In the genomic region with DNA sequence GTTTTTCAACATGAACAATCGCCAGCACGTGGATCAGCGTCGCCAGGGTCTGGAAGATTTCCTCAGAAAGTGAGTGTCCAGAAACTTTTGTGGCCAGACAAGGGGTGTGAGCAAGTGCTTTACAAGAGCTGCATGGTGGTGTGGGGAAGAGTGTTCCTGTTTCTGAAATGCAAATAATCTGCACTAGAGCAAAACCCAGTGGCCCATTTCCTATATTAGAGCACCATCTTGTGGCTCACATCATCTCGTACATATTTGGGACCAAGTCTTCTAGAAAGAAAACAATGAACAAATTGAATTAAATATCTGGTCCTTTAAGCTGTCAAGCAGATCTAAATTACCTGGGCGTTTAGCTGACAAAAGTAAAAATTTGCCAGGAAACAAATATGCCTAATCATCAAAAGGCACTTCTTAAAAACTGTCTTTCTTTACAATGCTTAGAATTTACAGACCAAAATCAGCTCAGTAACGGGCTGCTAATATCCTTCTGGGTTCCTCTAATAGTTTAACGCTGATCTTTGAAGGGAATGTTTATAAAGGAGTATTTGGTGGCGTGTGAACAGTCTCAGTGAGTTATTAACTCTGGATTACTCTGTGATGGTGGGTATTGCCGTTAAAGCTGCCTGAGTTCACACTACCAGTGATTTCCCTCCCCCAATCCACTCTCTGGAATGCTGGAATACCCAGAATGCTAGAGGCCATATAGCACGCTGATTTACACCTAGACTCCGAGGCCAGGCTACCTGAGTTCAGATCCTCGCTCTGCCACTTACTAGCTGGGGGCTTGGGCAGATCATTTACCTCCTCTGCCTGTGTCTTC, we compare ENCODE assay signal across 8 cellular contexts.
DNase-seq lines count a peak whose midpoint lies in the region; ATAC-seq and TF ChIP-seq lines count a peak whose summit lies in the region.

No MANE protein-coding gene starts in this region.

- peaks cover 22% of the 10 kb centered on the region for H3K4me1 Mint-ChIP-seq in progenitor cell of endocrine pancreas (ENCODE audit: low read depth)

- H3K4me3 ChIP-seq in GM12865 (ENCODE audit: low read depth, low read length), result no peak overlapping the region
- H3K4me3 ChIP-seq in HEK293 (ENCODE audit: low read depth, low read length), result no peak overlapping the region
- H3K4me3 ChIP-seq in MM.1S (ENCODE audit: low read length), result no peak overlapping the region
- no peak overlapping the region for H3K4me3 ChIP-seq in RWPE2 (ENCODE audit: severe bottlenecking)

- POLR2A ChIA-PET in HEK293 (lab: Yijun Ruan, JAX), result interaction anchor here (0.6 to 0.9 kb wide), 2 partner anchors 12 to 473 kb away, joined by 3 to 4 read pairs; no protein-coding TSS in a partner anchor

- peak overlapping the region in 1 of 2 donors; percentile 81 for H3K27ac Mint-ChIP-seq in activated naive CD4-positive, alpha-beta T cell treated with anti-CD3 and anti-CD28 coated beads, Interleukin-2, amount 50 U/mL, for 72 hours
- peak overlapping the region; percentile 92 for H3K27ac Mint-ChIP-seq in progenitor cell of endocrine pancreas

- H3K9me3 ChIP-seq in HEK293 (ENCODE audit: control insufficient read depth, insufficient read depth, low read depth, low read length) (no peaks in the 10 kb centered on the region), MM.1S (replicated peaks; ENCODE audit: insufficient read depth, low read length) (no peaks in the 10 kb centered on the region), RWPE2 (ENCODE audit: severe bottlenecking) (no peaks in the 10 kb centered on the region)

- H2AFZ ChIP-seq in MM.1S (ENCODE audit: low read length), result no peak overlapping the region

- CTCF ChIA-PET in HEK293 (lab: Yijun Ruan, JAX), result interaction anchor here (0.5 to 6.4 kb wide), 53 partner anchors 8 to 1554 kb away, joined by 3 to 167 read pairs (median 4); no protein-coding TSS in a partner anchor

- ATAC-seq in RWPE2 (ENCODE audit: low read depth) (peak; percentile 71), Right ventricle myocardium superior (ENCODE audit: poor library complexity) (peak; percentile 90), HG03457 (IDR thresholded peaks at IDR 0.05; ENCODE audit: unreplicated experiment) (no peak)
- peak; percentile 62 to 63 for ATAC-seq in activated naive CD4-positive, alpha-beta T cell treated with anti-CD3 and anti-CD28 coated beads, Interleukin-2, amount 50 U/mL, for 72 hours

- intact Hi-C loops in Right ventricle myocardium superior (cut with DNase I), result loop anchor here (2.0 to 5.0 kb wide), 3 partner anchors 273 to 797 kb away; no protein-coding TSS in a partner anchor

- peaks cover 6% of the 10 kb centered on the region for H3K27me3 ChIP-seq in MM.1S (replicated peaks; ENCODE audit: insufficient read depth, low read length)
- no peaks in the 10 kb centered on the region for H3K27me3 ChIP-seq in RWPE2 (ENCODE audit: insufficient read depth, poor library complexity, severe bottlenecking)

- H3K9me3 Mint-ChIP-seq in activated naive CD4-positive, alpha-beta T cell treated with anti-CD3 and anti-CD28 coated beads, Interleukin-2, amount 50 U/mL, for 72 hours, result no peaks in the 10 kb centered on the region
- H3K9me3 Mint-ChIP-seq in progenitor cell of endocrine pancreas (ENCODE audit: low read depth), result no peaks in the 10 kb centered on the region

- no peaks in the 10 kb centered on the region for H3K9me2 ChIP-seq in MM.1S (replicated peaks; ENCODE audit: insufficient read depth, low read length)

- peak overlapping the region; percentile 28; the same call in 1 of the 2 replicates for H3K4me2 ChIP-seq in MM.1S (ENCODE audit: low read depth, low read length)

- H3K27ac ChIP-seq in HEK293 (ENCODE audit: extremely low read depth, low read depth, low read length) (no peak overlapping the region), MM.1S (ENCODE audit: low read length) (no peak overlapping the region), RWPE2 (ENCODE audit: poor library complexity, severe bottlenecking) (no peak overlapping the region)

- H4K20me1 ChIP-seq in MM.1S (ENCODE audit: insufficient read depth, low read length), result no peaks in the 10 kb centered on the region

- peaks cover 0 to 10% of the 10 kb centered on the region in 2 donors for H3K36me3 Mint-ChIP-seq in activated naive CD4-positive, alpha-beta T cell treated with anti-CD3 and anti-CD28 coated beads, Interleukin-2, amount 50 U/mL, for 72 hours
- no peaks in the 10 kb centered on the region for H3K36me3 Mint-ChIP-seq in progenitor cell of endocrine pancreas (ENCODE audit: insufficient read depth)

- no peaks in the 10 kb centered on the region for H3K4me1 ChIP-seq in HEK293 (ENCODE audit: control insufficient read depth, insufficient read depth, low read length)
- H3K4me1 ChIP-seq in MM.1S (ENCODE audit: low read length), result peaks cover 8% of the 10 kb centered on the region; the same call in 1 of the 2 replicates
- no peaks in the 10 kb centered on the region for H3K4me1 ChIP-seq in RWPE2 (ENCODE audit: insufficient read depth, poor library complexity, severe bottlenecking)

- H3K36me3 ChIP-seq in HEK293 (ENCODE audit: control insufficient read depth in 2 of 2, insufficient read depth in 1 of 2, low read length in 2 of 2), result peaks cover 0 to 20% of the 10 kb centered on the region in 2 experiments; a peak in 1 of 3 replicates
- H3K36me3 ChIP-seq in MM.1S (replicated peaks; ENCODE audit: insufficient read depth, low read length), result no peaks in the 10 kb centered on the region
- no peaks in the 10 kb centered on the region for H3K36me3 ChIP-seq in RWPE2 (ENCODE audit: low read depth)

- TF ChIP-seq CTCF in GM12865 (IDR thresholded peaks at IDR 0.05; ENCODE audit: insufficient read depth, low read depth, low read length, missing control alignments) (peak; percentile 64), HEK293 (tag by site-specific recombination; IDR thresholded peaks at IDR 0.05) (peak; percentile 58), MM.1S (IDR thresholded peaks at IDR 0.05; ENCODE audit: low read length) (peak; percentile 68), RWPE2 (IDR thresholded peaks at IDR 0.05; ENCODE audit: poor library complexity, severe bottlenecking) (peak; percentile 82), progenitor cell of endocrine pancreas (IDR thresholded peaks at IDR 0.05; ENCODE audit: unreplicated experiment) (peak; percentile 88)

- DNase-seq in GM12865 (ENCODE audit: low read depth), result peak; percentile 92
- peak; percentile 83 for DNase-seq in MM.1S
- DNase-seq in RWPE2 (ENCODE audit: low spot score), result no peak
- peak in 1 of 2 donors; percentile 38 for DNase-seq in activated naive CD4-positive, alpha-beta T cell treated with anti-CD3 and anti-CD28 coated beads, Interleukin-2, amount 50 U/mL, for 72 hours (ENCODE audit: low spot score in 2 of 2)
- peak; percentile 32 for DNase-seq in Right ventricle myocardium superior
- DNase-seq in progenitor cell of endocrine pancreas (ENCODE audit: low spot score, unreplicated experiment), result peak; percentile 25

- H3K9ac ChIP-seq in MM.1S (ENCODE audit: low read length), result no peak overlapping the region

- no peaks in the 10 kb centered on the region for H3K27me3 Mint-ChIP-seq in progenitor cell of endocrine pancreas

- H3F3A ChIP-seq in MM.1S (ENCODE audit: insufficient read depth, low read length), result no peaks in the 10 kb centered on the region; the same call in 1 of the 2 replicates

- H3K4me3 Mint-ChIP-seq in progenitor cell of endocrine pancreas (ENCODE audit: low read depth), result no peak overlapping the region

- no peaks in the 10 kb centered on the region for H3K79me2 ChIP-seq in MM.1S (ENCODE audit: low read length)

TF ChIP-seq in HEK293, 187 proteins besides CTCF, POLR2A, EP300 and RAD21:
- no peak for TF ChIP-seq RBAK (tag by site-specific recombination; IDR thresholded peaks at IDR 0.05)
- TF ChIP-seq, protein P1, sequence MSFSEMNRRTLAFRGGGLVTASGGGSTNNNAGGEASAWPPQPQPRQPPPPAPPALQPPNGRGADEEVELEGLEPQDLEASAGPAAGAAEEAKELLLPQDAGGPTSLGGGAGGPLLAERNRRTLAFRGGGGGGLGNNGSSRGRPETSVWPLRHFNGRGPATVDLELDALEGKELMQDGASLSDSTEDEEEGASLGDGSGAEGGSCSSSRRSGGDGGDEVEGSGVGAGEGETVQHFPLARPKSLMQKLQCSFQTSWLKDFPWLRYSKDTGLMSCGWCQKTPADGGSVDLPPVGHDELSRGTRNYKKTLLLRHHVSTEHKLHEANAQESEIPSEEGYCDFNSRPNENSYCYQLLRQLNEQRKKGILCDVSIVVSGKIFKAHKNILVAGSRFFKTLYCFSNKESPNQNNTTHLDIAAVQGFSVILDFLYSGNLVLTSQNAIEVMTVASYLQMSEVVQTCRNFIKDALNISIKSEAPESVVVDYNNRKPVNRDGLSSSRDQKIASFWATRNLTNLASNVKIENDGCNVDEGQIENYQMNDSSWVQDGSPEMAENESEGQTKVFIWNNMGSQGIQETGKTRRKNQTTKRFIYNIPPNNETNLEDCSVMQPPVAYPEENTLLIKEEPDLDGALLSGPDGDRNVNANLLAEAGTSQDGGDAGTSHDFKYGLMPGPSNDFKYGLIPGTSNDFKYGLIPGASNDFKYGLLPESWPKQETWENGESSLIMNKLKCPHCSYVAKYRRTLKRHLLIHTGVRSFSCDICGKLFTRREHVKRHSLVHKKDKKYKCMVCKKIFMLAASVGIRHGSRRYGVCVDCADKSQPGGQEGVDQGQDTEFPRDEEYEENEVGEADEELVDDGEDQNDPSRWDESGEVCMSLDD (tag by site-specific recombination; IDR thresholded peaks at IDR 0.05), result no peak
- TF ChIP-seq ZNF311 (tag by site-specific recombination; IDR thresholded peaks at IDR 0.05; ENCODE audit: borderline replicate concordance), result no peak
- TF ChIP-seq ZNF654 (tag by site-specific recombination; IDR thresholded peaks at IDR 0.05; ENCODE audit: low read depth), result peak; percentile 92
- peak; percentile 40; the same call in 1 of the 2 replicates for TF ChIP-seq ZBTB17 (tag by site-specific recombination; IDR thresholded peaks at IDR 0.05)
- no peak for TF ChIP-seq YY1 (tag by site-specific recombination; IDR thresholded peaks at IDR 0.05)
- TF ChIP-seq ZIC2 (tag by site-specific recombination; IDR thresholded peaks at IDR 0.05), result no peak
- TF ChIP-seq ZNF24 (tag by site-specific recombination; IDR thresholded peaks at IDR 0.05), result no peak
- TF ChIP-seq ZNF837 (tag by site-specific recombination; IDR thresholded peaks at IDR 0.05), result no peak
- TF ChIP-seq, protein P2, sequence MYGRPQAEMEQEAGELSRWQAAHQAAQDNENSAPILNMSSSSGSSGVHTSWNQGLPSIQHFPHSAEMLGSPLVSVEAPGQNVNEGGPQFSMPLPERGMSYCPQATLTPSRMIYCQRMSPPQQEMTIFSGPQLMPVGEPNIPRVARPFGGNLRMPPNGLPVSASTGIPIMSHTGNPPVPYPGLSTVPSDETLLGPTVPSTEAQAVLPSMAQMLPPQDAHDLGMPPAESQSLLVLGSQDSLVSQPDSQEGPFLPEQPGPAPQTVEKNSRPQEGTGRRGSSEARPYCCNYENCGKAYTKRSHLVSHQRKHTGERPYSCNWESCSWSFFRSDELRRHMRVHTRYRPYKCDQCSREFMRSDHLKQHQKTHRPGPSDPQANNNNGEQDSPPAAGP (tag by site-specific recombination; IDR thresholded peaks at IDR 0.05), result no peak
